In genomic region chr3:38221005-38221404, GRCh38 we compare ENCODE assay signal across 26 cellular contexts. TPM values are rescaled to one million over a fixed set of nuclear protein-coding genes. Genes with fewer than 3 reads are reported as not detected.
"Had no signal": no experiment of that assay in that cellular context is flagged by ENCODE, and none has a peak within 500 bp of the region (broad histone marks: within the 10 kb centered on the region; RNA-seq: fewer than 3 reads in every experiment).

No MANE protein-coding gene starts in this region.

- H3K27ac Mint-ChIP-seq: nephron; neural progenitor cell; progenitor cell of endocrine pancreas; stimulated activated naive CD8-positive, alpha-beta T cell treated with anti-CD3 and anti-CD28 coated beads, Interleukin-15, amount 100 ng/mL, for 72 hours had no signal

- H3K9me3 ChIP-seq: gastrocnemius medialis, heart left ventricle, left lung, right lobe of liver, suprapubic skin, transverse colon, upper lobe of right lung, uterus had no signal

- H3K4me1 Mint-ChIP-seq: nephron; neural progenitor cell; stimulated activated naive CD8-positive, alpha-beta T cell treated with anti-CD3 and anti-CD28 coated beads, Interleukin-15, amount 100 ng/mL, for 72 hours had no signal

- DNase-seq: dorsolateral prefrontal cortex; effector CD4-positive, alpha-beta T cell; endodermal cell; foreskin fibroblast; gastrocnemius medialis; heart left ventricle; kidney; left lung; mesendoderm; midbrain; naive thymus-derived CD4-positive, alpha-beta T cell; right lobe of liver; small intestine; stimulated activated CD4-positive, alpha-beta T cell treated with anti-CD3 and anti-CD28 coated beads, Interleukin-15, amount 100 ng/mL, for 24 hours; stimulated activated CD4-positive, alpha-beta T cell treated with anti-CD3 and anti-CD28 coated beads, Interleukin-2, amount 100 ng/mL, for 48 hours; stimulated activated naive CD4-positive, alpha-beta T cell; stimulated activated naive CD8-positive, alpha-beta T cell treated with anti-CD3 and anti-CD28 coated beads, Interleukin-15, amount 100 ng/mL, for 72 hours; transverse colon; upper lobe of right lung; uterus had no signal

- ATAC-seq: esophagus mucosa; gastrocnemius medialis; heart left ventricle; left lung; naive thymus-derived CD4-positive, alpha-beta T cell; right lobe of liver; stimulated activated naive CD8-positive, alpha-beta T cell treated with anti-CD3 and anti-CD28 coated beads, Interleukin-15, amount 100 ng/mL, for 72 hours; upper lobe of right lung had no signal

- H3K9me3 Mint-ChIP-seq: endodermal cell; naive thymus-derived CD4-positive, alpha-beta T cell; nephron; neural progenitor cell; stimulated activated naive CD8-positive, alpha-beta T cell treated with anti-CD3 and anti-CD28 coated beads, Interleukin-15, amount 100 ng/mL, for 72 hours had no signal

- H3K27me3 Mint-ChIP-seq: naive thymus-derived CD4-positive, alpha-beta T cell; progenitor cell of endocrine pancreas; stimulated activated naive CD8-positive, alpha-beta T cell treated with anti-CD3 and anti-CD28 coated beads, Interleukin-15, amount 100 ng/mL, for 72 hours had no signal

- H3K4me3 Mint-ChIP-seq: endodermal cell; naive thymus-derived CD4-positive, alpha-beta T cell; nephron; neural progenitor cell; stimulated activated naive CD8-positive, alpha-beta T cell treated with anti-CD3 and anti-CD28 coated beads, Interleukin-15, amount 100 ng/mL, for 72 hours had no signal

RNA-seq across cellular contexts. Expression of gene SLC22A13, which starts 44.6 kb away (rescaled TPM):
- total RNA-seq: glomerular endothelial cell had no signal
